Comparison of ENCODE assay signal across 32 cellular contexts in the genomic region with DNA sequence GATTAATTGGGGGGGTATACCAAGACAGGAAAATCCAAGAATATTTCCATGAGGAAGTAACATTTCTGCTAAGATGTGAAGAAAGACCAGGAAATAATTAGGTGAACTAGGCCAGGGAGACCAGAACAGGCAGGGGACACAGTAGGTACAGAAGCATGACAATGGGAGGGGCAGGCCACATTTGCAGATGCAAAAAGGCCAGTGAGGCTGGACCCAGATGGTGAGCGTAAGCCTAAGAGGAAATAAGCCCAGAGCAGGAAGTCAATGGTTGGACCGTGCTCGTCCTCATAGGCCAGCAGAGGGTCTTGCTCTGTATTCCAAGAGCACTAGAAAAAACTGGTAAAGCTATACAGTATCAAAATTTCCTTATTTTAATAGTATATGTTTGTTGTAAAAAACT.
"Had no signal": no experiment of that assay in that cellular context is flagged by ENCODE, and none has a peak within 500 bp of the region (broad histone marks: within the 10 kb centered on the region; RNA-seq: fewer than 3 reads in every experiment).

No MANE protein-coding gene starts in this region.

- H3K36me3 Mint-ChIP-seq: activated naive CD4-positive, alpha-beta T cell treated with anti-CD3 and anti-CD28 coated beads, Interleukin-2, amount 50 U/mL, for 72 hours had no signal

- H3K9me3 ChIP-seq: adrenal gland, body of pancreas, breast epithelium had no signal

- H2AFZ ChIP-seq: PC-9 had no signal

- H3K4me2 ChIP-seq: KMS-11, PC-9 had no signal

- H3K4me1 Mint-ChIP-seq: activated CD4-positive, alpha-beta T cell treated with anti-CD3 and anti-CD28 coated beads, Interleukin-2, amount 10 ng/mL, durations not matched to agents 7 days and 5 days; T-cell had no signal

- H3K27me3 ChIP-seq: adrenal gland, body of pancreas, breast epithelium had no signal

- H3K4me3 ChIP-seq: adrenal gland, body of pancreas, breast epithelium, PC-9 had no signal

- ATAC-seq: activated CD4-positive, alpha-beta T cell treated with anti-CD3 and anti-CD28 coated beads for 36 hours; activated CD4-positive, CD25-positive, alpha-beta regulatory T cell treated with anti-CD3 and anti-CD28 coated beads, Interleukin-2, amount 50 U/mL, for 24 hours; activated CD8-positive, alpha-beta T cell treated with anti-CD3 and anti-CD28 coated beads, Interleukin-2, amount 10 ng/mL, durations not matched to agents 7 days and 5 days; activated naive CD4-positive, alpha-beta T cell treated with anti-CD3 and anti-CD28 coated beads, Interleukin-2, amount 50 U/mL, for 72 hours; activated T-cell treated with anti-CD3 and anti-CD28 coated beads, Interleukin-2, amount 50 U/mL, for 4 hours; body of pancreas; Right ventricle myocardium inferior; SK-N-SH treated with all-trans-retinoic acid at 6 μM for 48 hours; T-cell; T-helper 17 cell had no signal

- H3K27ac Mint-ChIP-seq: activated CD4-positive, alpha-beta T cell treated with anti-CD3 and anti-CD28 coated beads for 36 hours; activated CD4-positive, alpha-beta T cell treated with anti-CD3 and anti-CD28 coated beads, Interleukin-2, amount 10 ng/mL, durations not matched to agents 7 days and 5 days; activated CD8-positive, alpha-beta T cell treated with anti-CD3 and anti-CD28 coated beads, Interleukin-2, amount 10 ng/mL, durations not matched to agents 7 days and 5 days; activated naive CD4-positive, alpha-beta T cell treated with anti-CD3 and anti-CD28 coated beads for 36 hours; activated naive CD4-positive, alpha-beta T cell treated with anti-CD3 and anti-CD28 coated beads, Interleukin-2, amount 50 U/mL, for 72 hours; activated T-helper 1 cell treated with anti-CD3 and anti-CD28 coated beads, Interleukin-12 subunit alpha, Interleukin-12 subunit beta, Interleukin-2, Interleukin-4 antibody, amounts not matched to agents 30 ng/mL and 10 ng/mL and 1 ng/mL, durations not matched to agents 14 hours and 24 hours and 36 hours; T-cell had no signal

- H3K27me3 Mint-ChIP-seq: activated CD4-positive, alpha-beta T cell treated with anti-CD3 and anti-CD28 coated beads for 36 hours; activated CD4-positive, alpha-beta T cell treated with anti-CD3 and anti-CD28 coated beads, Interleukin-2, amount 10 ng/mL, durations not matched to agents 7 days and 5 days; T-cell; T-helper 17 cell had no signal

- H3K4me3 Mint-ChIP-seq: activated CD4-positive, alpha-beta T cell treated with anti-CD3 and anti-CD28 coated beads for 36 hours; activated CD4-positive, alpha-beta T cell treated with anti-CD3 and anti-CD28 coated beads, Interleukin-2, amount 10 ng/mL, durations not matched to agents 7 days and 5 days; activated CD8-positive, alpha-beta T cell treated with anti-CD3 and anti-CD28 coated beads, Interleukin-2, amount 10 ng/mL, durations not matched to agents 7 days and 5 days; activated naive CD4-positive, alpha-beta T cell treated with anti-CD3 and anti-CD28 coated beads for 36 hours; activated T-cell treated with anti-CD3 and anti-CD28 coated beads, Interleukin-2, amount 50 U/mL, for 4 hours; activated T-helper 1 cell treated with anti-CD3 and anti-CD28 coated beads, Interleukin-12 subunit alpha, Interleukin-12 subunit beta, Interleukin-2, Interleukin-4 antibody, amounts not matched to agents 30 ng/mL and 10 ng/mL and 1 ng/mL, durations not matched to agents 14 hours and 24 hours and 36 hours; T-cell; T-helper 17 cell had no signal

- H3K27ac ChIP-seq: adrenal gland, body of pancreas, breast epithelium, KMS-11, PC-9, RWPE1 had no signal

- H3K9me3 Mint-ChIP-seq: activated CD4-positive, alpha-beta T cell treated with anti-CD3 and anti-CD28 coated beads, Interleukin-2, amount 10 ng/mL, durations not matched to agents 7 days and 5 days; activated naive CD4-positive, alpha-beta T cell treated with anti-CD3 and anti-CD28 coated beads for 36 hours; activated naive CD4-positive, alpha-beta T cell treated with anti-CD3 and anti-CD28 coated beads, Interleukin-2, amount 50 U/mL, for 72 hours; activated T-cell treated with anti-CD3 and anti-CD28 coated beads, Interleukin-2, amount 50 U/mL, for 4 hours; activated T-helper 1 cell treated with anti-CD3 and anti-CD28 coated beads, Interleukin-12 subunit alpha, Interleukin-12 subunit beta, Interleukin-2, Interleukin-4 antibody, amounts not matched to agents 30 ng/mL and 10 ng/mL and 1 ng/mL, durations not matched to agents 14 hours and 24 hours and 36 hours; T-cell had no signal

- DNase-seq: activated CD4-positive, alpha-beta T cell treated with anti-CD3 and anti-CD28 coated beads for 36 hours; activated CD4-positive, alpha-beta T cell treated with anti-CD3 and anti-CD28 coated beads, Interleukin-2, amount 10 ng/mL, durations not matched to agents 7 days and 5 days; activated CD4-positive, alpha-beta T cell treated with anti-CD3 and anti-CD28 coated beads, Interleukin-2, amount 50 U/mL, for 48 hours; activated CD8-positive, alpha-beta T cell treated with anti-CD3 and anti-CD28 coated beads, Interleukin-2, amount 10 ng/mL, durations not matched to agents 7 days and 5 days; activated gamma-delta T cell treated with Interleukin-2 at 50 U/mL for 16 hours; activated naive CD4-positive, alpha-beta T cell treated with anti-CD3 and anti-CD28 coated beads for 36 hours; activated T-cell treated with anti-CD3 and anti-CD28 coated beads for 4 hours; activated T-cell treated with anti-CD3 and anti-CD28 coated beads, Interleukin-2, amount 50 U/mL, for 4 hours; adrenal gland; body of pancreas; MM.1S; MV-4-11; NCI-H1092; NCI-H1436 treated with DMSO at 0.1 percent for 48 hours; NCI-H1694 treated with DMSO at 0.1 percent for 48 hours; NCI-H2029; NCI-H345; NCI-H526; NCI-H748 treated with DMSO at 0.1 percent for 48 hours; NK-92 treated with Interleukin-12 subunit alpha and Interleukin-12 subunit beta, amount 100 ng/mL, for 24 hours; PC-9; SIG-M5; T-cell; T-helper 17 cell had no signal

- H3K36me3 ChIP-seq: adrenal gland, breast epithelium had no signal

- H3K4me1 ChIP-seq: adrenal gland, body of pancreas, breast epithelium had no signal

- H3K9ac ChIP-seq: KMS-11 had no signal
